1 cellular context compared by ENCODE assay signal in genomic region chr3:149468504-149469212, GRCh38.
TF ChIP-seq lines count a peak whose summit lies in the region.

No MANE protein-coding gene starts in this region.

TF ChIP-seq in GM23338, 12 proteins besides CTCF, POLR2A, EP300 and RAD21 (continued from another document):
- TF ChIP-seq ZNF462 (CRISPR knock-in tag; IDR thresholded peaks at IDR 0.05), result peak; percentile 58; the same call in 1 of the 2 replicates
